ENCODE assay signal across 18 cellular contexts in the genomic region with DNA sequence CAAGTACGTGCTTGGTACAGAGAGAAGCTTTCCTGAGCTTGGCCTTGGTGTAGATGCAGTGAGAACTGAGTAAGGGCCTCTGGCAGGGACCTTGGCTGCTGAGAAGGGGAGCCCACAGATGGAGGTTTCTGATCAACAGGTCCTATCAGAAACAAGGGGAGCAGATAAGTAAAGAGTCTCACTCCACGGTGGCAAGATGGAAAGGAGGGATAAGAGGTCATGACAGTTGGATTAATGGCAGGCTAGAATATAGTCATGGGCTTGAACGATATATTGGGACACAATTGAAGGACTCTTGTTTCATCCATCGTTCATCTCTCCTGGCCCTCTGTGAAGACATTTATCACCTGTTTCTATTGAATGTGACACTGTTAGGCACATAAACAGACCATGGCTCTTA. TPM values are rescaled to one million over a fixed set of nuclear protein-coding genes. Genes with fewer than 3 reads are reported as not detected.
A peak's percentile ranks its signal among the peaks of the same experiment; 100 is the strongest.
DNase-seq lines count a peak whose midpoint lies in the region; ATAC-seq and TF ChIP-seq lines count a peak whose summit lies in the region.
"Had no signal": no experiment of that assay in that cellular context is flagged by ENCODE, and none has a peak within 500 bp of the region (broad histone marks: within the 10 kb centered on the region; RNA-seq: fewer than 3 reads in every experiment).

No MANE protein-coding gene starts in this region.

- peak overlapping the region; percentile 51 for H3K4me2 ChIP-seq in GM23248 (ENCODE audit: unreplicated experiment)

- peak overlapping the region; percentile 87 for H3K27ac ChIP-seq in GM23248
- H3K27ac ChIP-seq in Panc1 (ENCODE audit: low read length) = peak overlapping the region; percentile 46; the same call in 1 of the 2 replicates
- H3K27ac ChIP-seq in epithelial cell of prostate = peak overlapping the region; percentile 80
- peak overlapping the region in 3 of 4 donors; percentile 3 to 49 (median 42) for H3K27ac ChIP-seq in gastrocnemius medialis

- H3K27me3 ChIP-seq in GM23248 (replicated peaks; ENCODE audit: insufficient read depth) (no peaks in the 10 kb centered on the region), Panc1 (ENCODE audit: control insufficient read depth, insufficient read depth, low read length) (no peaks in the 10 kb centered on the region), gastrocnemius medialis (no peaks in the 10 kb centered on the region)

- 51 to 58% methylated on average over 4 of the region's 4 CpGs for WGBS in GM23248 (ENCODE audit: low coverage in 1 of 2, low lambda C conversion rate in 2 of 2, missing lambda C conversion rate in 2 of 2), 2 experiments

- no peak for DNase-seq in GM23248
- DNase-seq in Panc1 (ENCODE audit: low read depth, low spot score) = no peak
- DNase-seq in epithelial cell of prostate (ENCODE audit: low read depth, low spot score) = no peak
- DNase-seq in gastrocnemius medialis = no peak
- DNase-seq in posterior cingulate gyrus = no peak
- DNase-seq in activated effector memory CD4-positive, alpha-beta T cell treated with anti-CD3 and anti-CD28 coated beads, Interleukin-2, amount 50 U/mL, for 16 hours = no peak
- no peak for DNase-seq in COLO829 (ENCODE audit: low spot score)
- DNase-seq: C1 segment of cervical spinal cord; CD8-positive, alpha-beta memory T cell; DMS79 treated with DMSO at 0.1 percent for 48 hours; H7; NCI-H1417; NCI-H187; NCI-H2107; NCI-H510A; NCI-H774; OCI-M1; SIG-M5 had no signal

- H2AFZ ChIP-seq in GM23248 = no peak overlapping the region

- H3K4me3 ChIP-seq in GM23248 (no peak overlapping the region), Panc1 (ENCODE audit: low read depth in 2 of 2, low read length in 2 of 2) (no peak overlapping the region), gastrocnemius medialis (no peak overlapping the region)

- no peak for TF ChIP-seq POLR2A in gastrocnemius medialis (IDR thresholded peaks at IDR 0.05)

- peaks cover 67% of the 10 kb centered on the region for H3K79me2 ChIP-seq in GM23248 (ENCODE audit: insufficient read depth)

- intact Hi-C loops in Panc1 (cut with micrococcal nuclease; ENCODE audit: unreplicated experiment) (no loop called here), gastrocnemius medialis (cut with DNase I; ENCODE audit: low total_unique reads) (loop anchor here (5.0 kb wide), 1 partner anchor 81 kb away; no protein-coding TSS in a partner anchor), posterior cingulate gyrus (cut with DNase I) (no loop called here)

- H3K9ac ChIP-seq in GM23248 = no peak overlapping the region

- ATAC-seq in Panc1 (no peak), gastrocnemius medialis (no peak)

- H3K9me3 ChIP-seq in GM23248 (ENCODE audit: low read depth) (no peaks in the 10 kb centered on the region), Panc1 (ENCODE audit: control insufficient read depth, insufficient read depth, low read depth, low read length) (no peaks in the 10 kb centered on the region), gastrocnemius medialis (no peaks in the 10 kb centered on the region)

- CTCF ChIA-PET in Panc1 (lab: Charles Lee) = no interaction called here

- no peaks in the 10 kb centered on the region for H3K36me3 ChIP-seq in GM23248 (ENCODE audit: low read depth)
- H3K36me3 ChIP-seq in Panc1 (ENCODE audit: control insufficient read depth, insufficient read depth, low read length) = no peaks in the 10 kb centered on the region
- no peaks in the 10 kb centered on the region for H3K36me3 ChIP-seq in gastrocnemius medialis

- no peaks in the 10 kb centered on the region for H3K9me2 ChIP-seq in GM23248 (ENCODE audit: insufficient read depth)

- H3K4me1 ChIP-seq in GM23248 (ENCODE audit: insufficient read depth) (peaks cover 53% of the 10 kb centered on the region), Panc1 (ENCODE audit: control insufficient read depth, insufficient read depth, low read length) (peaks cover 73% of the 10 kb centered on the region), gastrocnemius medialis (peaks cover 31 to 36% of the 10 kb centered on the region in 2 donors)

- POLR2A ChIA-PET in Panc1 (lab: Charles Lee) = no interaction called here

- BruUV-seq in Panc1 (replicated peaks; lab: Mats Ljungman, UMichigan) = no TSS peak

- H3F3A ChIP-seq in GM23248 (ENCODE audit: insufficient read depth) = peaks cover 42% of the 10 kb centered on the region

- no peaks in the 10 kb centered on the region for H4K20me1 ChIP-seq in GM23248 (ENCODE audit: insufficient read depth)

- TF ChIP-seq CTCF in Panc1 (IDR thresholded peaks at IDR 0.05) = no peak
- TF ChIP-seq CTCF in gastrocnemius medialis (IDR thresholded peaks at IDR 0.05 in 4 of 5, conservative IDR thresholded peaks at IDR 0.05 in 1 of 5) = no peak

- in situ Hi-C loops in GM23248 (cut with MboI) = no loop called here
- in situ Hi-C loops in Panc1 (cut with HindIII; ENCODE audit: low pct_unique_long_range_greater_than_20kb, low sequenced_read_pairs) = no loop called here
- in situ Hi-C loops in gastrocnemius medialis (cut with MboI; ENCODE audit: low sequenced_read_pairs in 4 of 4) = no loop called here

RNA-seq across cellular contexts. Expression of a gene that starts 41.5 kb away (rescaled TPM):
- total RNA-seq in GM23248 (2014; rRNA removed; shearing (Covaris generic)) = 62.3 and 68.8 TPM in 2 replicates
- 25.3 and 27.6 TPM in 2 replicates for polyA plus RNA-seq in GM23248 (2016; fragmentation: Nextera tagmentation; extraction: Ambion mirVana)
- total RNA-seq in Panc1 (2021; ENCODE audit: unreplicated experiment) (103 TPM), gastrocnemius medialis (10 to 100 TPM; 15.9 to 36.8 (median 28.7) TPM)
- polyA plus RNA-seq in Panc1 (2012; ENCODE audit: insufficient read length) = 33.7 TPM
- polyA plus RNA-seq: CD8-positive, alpha-beta memory T cell had no signal
